In the genomic region with DNA sequence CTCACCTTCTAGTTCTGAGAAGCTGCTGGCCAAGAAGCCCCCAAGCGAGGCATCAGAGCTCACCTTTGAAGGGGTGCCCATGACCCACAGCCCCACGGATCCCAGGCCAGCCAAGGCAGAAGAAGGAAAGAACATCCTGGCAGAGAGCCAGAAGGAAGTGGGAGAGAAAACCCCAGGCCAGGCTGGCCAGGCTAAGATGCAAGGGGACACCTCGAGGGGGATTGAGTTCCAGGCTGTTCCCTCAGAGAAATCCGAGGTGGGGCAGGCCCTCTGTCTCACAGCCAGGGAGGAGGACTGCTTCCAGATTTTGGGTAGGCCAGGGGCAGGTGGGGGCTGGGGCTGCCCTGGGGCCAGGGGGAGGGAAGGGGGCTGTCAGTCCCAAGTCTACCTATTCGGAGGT, we compare ENCODE assay signal across 16 cellular contexts. TPM values are rescaled to one million over a fixed set of nuclear protein-coding genes. Genes with fewer than 3 reads are reported as not detected.
"Had no signal": no experiment of that assay in that cellular context is flagged by ENCODE, and none has a peak within 500 bp of the region (broad histone marks: within the 10 kb centered on the region; RNA-seq: fewer than 3 reads in every experiment).

No MANE protein-coding gene starts in this region.

- ATAC-seq: heart left ventricle; mucosa of descending colon; naive thymus-derived CD8-positive, alpha-beta T cell; right cardiac atrium; stimulated activated naive B cell treated with anti-CD40 and anti-IgM and Interleukin-4, amounts not matched to agents 10 μg/mL and 1 μg/mL and 100 μg/mL, for 72 hours had no signal

- H3K36me3 Mint-ChIP-seq: activated naive CD8-positive, alpha-beta T cell treated with anti-CD3 and anti-CD28 coated beads, Interleukin-2, amount 10 ng/mL, durations not matched to agents 7 days and 5 days; naive thymus-derived CD8-positive, alpha-beta T cell; stimulated activated naive B cell treated with anti-CD40 and anti-IgM and Interleukin-4, amounts not matched to agents 10 μg/mL and 1 μg/mL and 100 μg/mL, for 72 hours had no signal

- H3K9me3 ChIP-seq: breast epithelium, esophagus squamous epithelium, heart left ventricle, mucosa of descending colon had no signal

- H3K27ac Mint-ChIP-seq: activated naive CD8-positive, alpha-beta T cell treated with anti-CD3 and anti-CD28 coated beads, Interleukin-2, amount 10 ng/mL, durations not matched to agents 7 days and 5 days; naive thymus-derived CD8-positive, alpha-beta T cell; stimulated activated naive B cell treated with anti-CD40 and anti-IgM and Interleukin-4, amounts not matched to agents 10 μg/mL and 1 μg/mL and 100 μg/mL, for 72 hours had no signal

- H3K4me1 ChIP-seq: breast epithelium had no signal

- H3K9me3 Mint-ChIP-seq: activated naive CD8-positive, alpha-beta T cell treated with anti-CD3 and anti-CD28 coated beads, Interleukin-2, amount 10 ng/mL, durations not matched to agents 7 days and 5 days; naive thymus-derived CD8-positive, alpha-beta T cell; stimulated activated naive B cell treated with anti-CD40 and anti-IgM and Interleukin-4, amounts not matched to agents 10 μg/mL and 1 μg/mL and 100 μg/mL, for 72 hours had no signal

- H3K4me3 ChIP-seq: breast epithelium, esophagus squamous epithelium, heart left ventricle, mucosa of descending colon had no signal

- H3K36me3 ChIP-seq: breast epithelium, esophagus squamous epithelium, heart left ventricle had no signal

- H3K27me3 ChIP-seq: breast epithelium, heart left ventricle had no signal

- H3K4me3 Mint-ChIP-seq: activated naive CD8-positive, alpha-beta T cell treated with anti-CD3 and anti-CD28 coated beads, Interleukin-2, amount 10 ng/mL, durations not matched to agents 7 days and 5 days; stimulated activated naive B cell treated with anti-CD40 and anti-IgM and Interleukin-4, amounts not matched to agents 10 μg/mL and 1 μg/mL and 100 μg/mL, for 72 hours had no signal

- H3K27ac ChIP-seq: breast epithelium, esophagus squamous epithelium had no signal

- DNase-seq: activated gamma-delta T cell; activated naive CD8-positive, alpha-beta T cell treated with anti-CD3 and anti-CD28 coated beads, Interleukin-2, amount 10 ng/mL, durations not matched to agents 7 days and 5 days; anterior cingulate cortex; esophagus squamous epithelium; foreskin fibroblast; mucosa of descending colon; naive thymus-derived CD8-positive, alpha-beta T cell; stimulated activated CD4-positive, alpha-beta T cell treated with anti-CD3 and anti-CD28 coated beads, Interleukin-2, amount 100 ng/mL, for 24 hours; stimulated activated naive B cell treated with anti-CD40 and anti-IgM and Interleukin-4, amounts not matched to agents 10 μg/mL and 1 μg/mL and 100 μg/mL, for 72 hours had no signal

RNA-seq across cellular contexts. Expression of gene MYLK2, which starts 2.3 kb away (rescaled TPM):
- total RNA-seq: breast epithelium; naive thymus-derived CD8-positive, alpha-beta T cell; posterior vena cava; subcutaneous adipose tissue; ureter had no signal

RNA-seq across cellular contexts. Expression of gene FOXS1, which starts 24.0 kb away (rescaled TPM):
- total RNA-seq: activated naive CD8-positive, alpha-beta T cell treated with anti-CD3 and anti-CD28 coated beads, Interleukin-2, amount 10 ng/mL, durations not matched to agents 7 days and 5 days; naive thymus-derived CD8-positive, alpha-beta T cell; subcutaneous adipose tissue; T-helper 2 cell treated with Interferon-gamma antibody and Interleukin-4, amounts not matched to agents 100 ng/mL and 5 ng/mL, for 36 hours; ureter had no signal

RNA-seq across cellular contexts. Expression of gene DUSP15, which starts 48.9 kb away (rescaled TPM):
- total RNA-seq: activated naive CD8-positive, alpha-beta T cell treated with anti-CD3 and anti-CD28 coated beads, Interleukin-2, amount 10 ng/mL, durations not matched to agents 7 days and 5 days; naive thymus-derived CD8-positive, alpha-beta T cell; T-helper 2 cell treated with Interferon-gamma antibody and Interleukin-4, amounts not matched to agents 100 ng/mL and 5 ng/mL, for 36 hours had no signal

RNA-seq across cellular contexts. Expression of gene TTLL9, which starts 49.0 kb away (rescaled TPM):
- total RNA-seq: activated naive CD8-positive, alpha-beta T cell treated with anti-CD3 and anti-CD28 coated beads, Interleukin-2, amount 10 ng/mL, durations not matched to agents 7 days and 5 days; heart left ventricle; naive thymus-derived CD8-positive, alpha-beta T cell; T-helper 2 cell treated with Interferon-gamma antibody and Interleukin-4, amounts not matched to agents 100 ng/mL and 5 ng/mL, for 36 hours had no signal
